In the genomic region with DNA sequence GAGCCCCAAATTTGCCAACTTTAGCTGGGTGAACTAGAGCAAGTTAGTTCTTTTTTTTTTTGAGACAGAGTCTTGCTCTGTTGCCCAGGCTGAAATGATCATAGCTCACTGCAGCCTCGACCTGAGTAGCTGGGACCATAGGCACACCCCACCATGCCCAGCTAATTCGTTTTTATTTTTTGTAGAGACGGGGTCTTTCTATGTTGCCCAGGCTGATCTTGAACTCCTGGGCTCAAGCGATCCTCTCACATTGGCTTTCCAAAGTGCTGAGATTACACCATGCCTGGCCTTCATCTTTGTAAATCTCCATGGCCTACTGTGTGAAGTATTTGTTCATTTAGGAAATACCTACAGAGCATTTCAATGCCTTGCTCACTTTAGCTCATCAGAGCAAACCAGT, we compare ENCODE assay signal across 1 cellular context.
TF ChIP-seq lines count a peak whose summit lies in the region.

No MANE protein-coding gene starts in this region.

TF ChIP-seq in GM23338, 12 proteins besides CTCF, POLR2A, EP300 and RAD21 (continued from another document):
- TF ChIP-seq, protein P1, sequence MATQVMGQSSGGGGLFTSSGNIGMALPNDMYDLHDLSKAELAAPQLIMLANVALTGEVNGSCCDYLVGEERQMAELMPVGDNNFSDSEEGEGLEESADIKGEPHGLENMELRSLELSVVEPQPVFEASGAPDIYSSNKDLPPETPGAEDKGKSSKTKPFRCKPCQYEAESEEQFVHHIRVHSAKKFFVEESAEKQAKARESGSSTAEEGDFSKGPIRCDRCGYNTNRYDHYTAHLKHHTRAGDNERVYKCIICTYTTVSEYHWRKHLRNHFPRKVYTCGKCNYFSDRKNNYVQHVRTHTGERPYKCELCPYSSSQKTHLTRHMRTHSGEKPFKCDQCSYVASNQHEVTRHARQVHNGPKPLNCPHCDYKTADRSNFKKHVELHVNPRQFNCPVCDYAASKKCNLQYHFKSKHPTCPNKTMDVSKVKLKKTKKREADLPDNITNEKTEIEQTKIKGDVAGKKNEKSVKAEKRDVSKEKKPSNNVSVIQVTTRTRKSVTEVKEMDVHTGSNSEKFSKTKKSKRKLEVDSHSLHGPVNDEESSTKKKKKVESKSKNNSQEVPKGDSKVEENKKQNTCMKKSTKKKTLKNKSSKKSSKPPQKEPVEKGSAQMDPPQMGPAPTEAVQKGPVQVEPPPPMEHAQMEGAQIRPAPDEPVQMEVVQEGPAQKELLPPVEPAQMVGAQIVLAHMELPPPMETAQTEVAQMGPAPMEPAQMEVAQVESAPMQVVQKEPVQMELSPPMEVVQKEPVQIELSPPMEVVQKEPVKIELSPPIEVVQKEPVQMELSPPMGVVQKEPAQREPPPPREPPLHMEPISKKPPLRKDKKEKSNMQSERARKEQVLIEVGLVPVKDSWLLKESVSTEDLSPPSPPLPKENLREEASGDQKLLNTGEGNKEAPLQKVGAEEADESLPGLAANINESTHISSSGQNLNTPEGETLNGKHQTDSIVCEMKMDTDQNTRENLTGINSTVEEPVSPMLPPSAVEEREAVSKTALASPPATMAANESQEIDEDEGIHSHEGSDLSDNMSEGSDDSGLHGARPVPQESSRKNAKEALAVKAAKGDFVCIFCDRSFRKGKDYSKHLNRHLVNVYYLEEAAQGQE (IDR thresholded peaks at IDR 0.05; ENCODE audit: unreplicated experiment), result no peak
